8 cellular contexts compared by ENCODE assay signal in genomic region chr3:40456940-40457823, GRCh38. TPM values are rescaled to one million over a fixed set of nuclear protein-coding genes. Genes with fewer than 3 reads are reported as not detected.
DNase-seq lines count a peak whose midpoint lies in the region; ATAC-seq and TF ChIP-seq lines count a peak whose summit lies in the region.

Gene RPL14 (plus strand): TSS chr3:40457339. CDS start chr3:40457472, 133 bp downstream.

- H3K27ac ChIP-seq in ascending aorta: peak within 1 kb of the TSS; percentile 87 to 93
- peak within 1 kb of the TSS; percentile 42 for H3K27ac ChIP-seq in right cardiac atrium (ENCODE audit: low read length)
- peak within 1 kb of the TSS; percentile 86 to 90 for H3K27ac ChIP-seq in uterus

- H3K36me3 ChIP-seq in ascending aorta: peaks cover 32 to 40% of the 10 kb centered on the region in 2 donors
- H3K36me3 ChIP-seq in uterus: no peaks in the 10 kb centered on the region

- intact Hi-C loops in T-helper 2 cell treated with Interferon-gamma antibody and Interleukin-4, amounts not matched to agents 100 ng/mL and 5 ng/mL, for 36 hours (cut with micrococcal nuclease): loop anchor here (1.0 to 10.0 kb wide), 5 partner anchors 20 to 1555 kb away; partner anchors contain the start of genes EIF1B, RPSA, ZNF619 and ZNF621
- intact Hi-C loops in ascending aorta (cut with DNase I): loop anchor here (1.0 to 10.0 kb wide), 6 partner anchors 67 to 1508 kb away; partner anchors contain the start of genes SLC25A38, ULK4 and ZNF621
- intact Hi-C loops in right cardiac atrium (cut with DNase I): loop anchor here in 1 of 4 donors (10.0 kb wide), 1 partner anchor 132 kb away; no protein-coding TSS in a partner anchor
- intact Hi-C loops in uterus (cut with DNase I; ENCODE audit: low total_unique reads): loop anchor here (10.0 kb wide), 1 partner anchor 142 kb away; no protein-coding TSS in a partner anchor

- H3K4me1 ChIP-seq in ascending aorta (peaks cover 0 to 21% of the 10 kb centered on the region in 2 donors), right cardiac atrium (ENCODE audit: control insufficient read depth, insufficient read depth, low read length) (no peaks in the 10 kb centered on the region), uterus (peaks cover 11 to 12% of the 10 kb centered on the region in 2 donors)

- peak; percentile 89 to 94 for TF ChIP-seq POLR2A in uterus (IDR thresholded peaks at IDR 0.05)

- DNase-seq in NCI-H1694 treated with DMSO at 0.1 percent for 48 hours (lab: John Stamatoyannopoulos, UW) (peak; percentile 65), ascending aorta (ENCODE audit: low spot score in 2 of 2) (peak; percentile 79 to 98), right cardiac atrium (peak; percentile 97 to 98 (median 98)), pulmonary artery endothelial cell (ENCODE audit: low read depth, low spot score) (peak; percentile 91), uterus (peak; percentile 95 to 96)

- no peak for TF ChIP-seq CTCF in ascending aorta (IDR thresholded peaks at IDR 0.05)
- peak in 2 of 4 experiments; percentile 6 to 13 for TF ChIP-seq CTCF in uterus (IDR thresholded peaks at IDR 0.05)

- H3K4me3 ChIP-seq in ascending aorta: peak within 1 kb of the TSS; percentile 83 to 85
- peak within 1 kb of the TSS; percentile 43 for H3K4me3 ChIP-seq in right cardiac atrium (ENCODE audit: low read length)
- peak within 1 kb of the TSS; percentile 50 to 84 for H3K4me3 ChIP-seq in uterus

- ATAC-seq in GM18498 (IDR thresholded peaks at IDR 0.05; ENCODE audit: unreplicated experiment) (peak; percentile 70), HG02885 (IDR thresholded peaks at IDR 0.05; ENCODE audit: poor library complexity, unreplicated experiment) (peak; percentile 69), right cardiac atrium (peak; percentile 93 to 95)

- WGBS in right cardiac atrium: under 1% methylated on average over 79 of the region's 79 CpGs

- H3K27me3 ChIP-seq in ascending aorta (no peaks in the 10 kb centered on the region), right cardiac atrium (ENCODE audit: control insufficient read depth, insufficient read depth) (no peaks in the 10 kb centered on the region), uterus (no peaks in the 10 kb centered on the region)

- H3K9me3 ChIP-seq in ascending aorta (no peaks in the 10 kb centered on the region), right cardiac atrium (ENCODE audit: control insufficient read depth, low read length) (no peaks in the 10 kb centered on the region), uterus (no peaks in the 10 kb centered on the region)

RNA-seq across cellular contexts. Expression of gene RPL14, which starts in this region (rescaled TPM):
- total RNA-seq in T-helper 2 cell treated with Interferon-gamma antibody and Interleukin-4, amounts not matched to agents 100 ng/mL and 5 ng/mL, for 36 hours: 2,187 and 2,192 TPM in 2 replicates
- total RNA-seq in ascending aorta (162 TPM), right cardiac atrium (1,000 to 10,000 TPM; 1,029 to 1,161 (median 1,122) TPM), pulmonary artery endothelial cell (779 and 833 TPM in 2 replicates), uterus (1,000 to 10,000 TPM in 1 of 4 donors, 100 to 1,000 TPM in 3; 246 to 2,060 (median 607) TPM)
- 895 TPM for polyA plus RNA-seq in right cardiac atrium

Comparison
In these comparisons a context has a peak if more than half of its experiments do, and no peak if none do; other contexts are left out.
1. Peak in every context shown above with its lines: DNase-seq, ATAC-seq, H3K4me3 ChIP-seq and H3K27ac ChIP-seq.